In the genomic region with DNA sequence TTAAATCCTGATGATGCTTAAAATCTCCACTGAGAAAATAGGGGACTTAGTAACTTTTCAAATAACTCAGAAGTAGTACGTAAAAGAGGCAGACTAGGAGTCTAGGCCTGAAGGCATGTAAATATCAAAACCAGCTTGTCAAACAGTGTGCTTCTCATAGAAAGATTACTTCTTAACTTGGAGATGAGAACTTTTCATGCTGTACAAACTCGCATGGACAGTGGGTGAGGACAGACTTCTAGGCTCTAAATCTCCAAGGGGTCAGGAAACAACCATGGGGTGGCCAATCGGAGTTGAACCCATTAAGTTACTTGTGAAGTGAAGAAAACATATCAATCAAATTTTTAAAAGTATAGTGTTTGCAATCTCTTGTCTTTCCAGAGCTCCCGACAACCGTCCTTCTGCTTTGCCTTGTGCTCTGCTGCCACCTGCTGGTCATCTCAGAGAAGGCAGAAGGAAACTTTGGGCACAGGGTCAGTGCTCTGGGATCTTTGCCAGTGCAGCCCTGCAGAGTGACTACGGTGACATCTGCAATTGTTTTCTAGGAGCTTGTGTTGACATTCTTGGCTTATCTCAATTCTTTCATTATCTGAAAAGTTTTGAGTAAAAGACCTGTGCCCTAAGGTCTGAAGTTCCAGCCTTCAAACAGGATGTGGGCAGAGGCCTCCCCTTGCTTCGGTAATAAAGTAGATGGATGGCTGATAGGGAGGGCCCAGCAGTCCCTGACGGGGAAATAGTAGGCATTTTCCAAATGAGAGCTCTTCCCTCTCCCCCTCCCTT, we compare ENCODE assay signal across 8 cellular contexts.
DNase-seq lines count a peak whose midpoint lies in the region; ATAC-seq, FAIRE-seq and TF ChIP-seq lines count a peak whose summit lies in the region.

No MANE protein-coding gene starts in this region.

- peak; percentile 93 for ATAC-seq in GM21528 (IDR thresholded peaks at IDR 0.05; ENCODE audit: low FRiP score, unreplicated experiment)

- no peak overlapping the region for H2BK12ac ChIP-seq in neuronal stem cell (ENCODE audit: low read length)

- no peak overlapping the region for H2BK5ac ChIP-seq in neuronal stem cell (ENCODE audit: low read length)

- peak; percentile 79 for TF ChIP-seq CTCF in fibroblast of villous mesenchyme (IDR thresholded peaks at IDR 0.05; ENCODE audit: insufficient read depth, low read depth, low read length)

- no peak overlapping the region for H3K18ac ChIP-seq in neuronal stem cell (ENCODE audit: low read length)

- H3K36me3 ChIP-seq in neuronal stem cell (replicated peaks in 1 of 2; ENCODE audit: control insufficient read depth in 2 of 2, insufficient read depth in 2 of 2, low read length in 2 of 2), result no peaks in the 10 kb centered on the region

- FAIRE-seq in RCC 7860 (lab: Jason Lieb, UNC), result peak; percentile 22

- peaks cover 0 to 2% (median 0%) of the 10 kb centered on the region in 3 experiments for H3K27me3 ChIP-seq in neuronal stem cell (ENCODE audit: control insufficient read depth in 3 of 3, insufficient read depth in 3 of 3, low read depth in 1 of 3, low read length in 3 of 3)

- H3K9me3 ChIP-seq in neuronal stem cell (replicated peaks in 1 of 2; ENCODE audit: control insufficient read depth in 2 of 2, insufficient read depth in 1 of 2, low read depth in 1 of 2, low read length in 2 of 2), result no peaks in the 10 kb centered on the region

- intact Hi-C loops in activated T-helper 1 cell treated with anti-CD3 and anti-CD28 coated beads, Interleukin-12 subunit alpha, Interleukin-12 subunit beta, Interleukin-2, Interleukin-4 antibody, amounts not matched to agents 30 ng/mL and 10 ng/mL and 1 ng/mL, durations not matched to agents 14 hours and 24 hours and 36 hours (cut with micrococcal nuclease), result loop anchor here (1.0 to 10.0 kb wide), 9 partner anchors 256 to 1418 kb away; partner anchors contain the start of gene AK4

- H3K27ac Mint-ChIP-seq in activated T-helper 1 cell treated with anti-CD3 and anti-CD28 coated beads, Interleukin-12 subunit alpha, Interleukin-12 subunit beta, Interleukin-2, Interleukin-4 antibody, amounts not matched to agents 30 ng/mL and 10 ng/mL and 1 ng/mL, durations not matched to agents 14 hours and 24 hours and 36 hours, result no peak overlapping the region

- no peaks in the 10 kb centered on the region for H3K79me1 ChIP-seq in neuronal stem cell (ENCODE audit: low read depth, low read length)

- H3K36me3 Mint-ChIP-seq in activated T-helper 1 cell treated with anti-CD3 and anti-CD28 coated beads, Interleukin-12 subunit alpha, Interleukin-12 subunit beta, Interleukin-2, Interleukin-4 antibody, amounts not matched to agents 30 ng/mL and 10 ng/mL and 1 ng/mL, durations not matched to agents 14 hours and 24 hours and 36 hours (ENCODE audit: low read depth), result no peaks in the 10 kb centered on the region

- H3K4me3 Mint-ChIP-seq in activated T-helper 1 cell treated with anti-CD3 and anti-CD28 coated beads, Interleukin-12 subunit alpha, Interleukin-12 subunit beta, Interleukin-2, Interleukin-4 antibody, amounts not matched to agents 30 ng/mL and 10 ng/mL and 1 ng/mL, durations not matched to agents 14 hours and 24 hours and 36 hours, result no peak overlapping the region

- H3K4ac ChIP-seq in neuronal stem cell (ENCODE audit: low read length), result no peak overlapping the region

- H3K4me1 Mint-ChIP-seq in activated T-helper 1 cell treated with anti-CD3 and anti-CD28 coated beads, Interleukin-12 subunit alpha, Interleukin-12 subunit beta, Interleukin-2, Interleukin-4 antibody, amounts not matched to agents 30 ng/mL and 10 ng/mL and 1 ng/mL, durations not matched to agents 14 hours and 24 hours and 36 hours (ENCODE audit: low read depth), result peaks cover 14% of the 10 kb centered on the region

- no peak overlapping the region for H4K8ac ChIP-seq in neuronal stem cell (ENCODE audit: low read depth, low read length)

- H3K4me1 ChIP-seq in neuronal stem cell (ENCODE audit: control insufficient read depth in 2 of 2, insufficient read depth in 1 of 2, low read depth in 1 of 2, low read length in 2 of 2), result no peaks in the 10 kb centered on the region

- DNase-seq in DMS114 treated with DMSO at 0.1 percent for 48 hours (lab: John Stamatoyannopoulos, UW; ENCODE audit: unreplicated experiment) (peak; percentile 71), KBM-7 (peak; percentile 87), RCC 7860 (ENCODE audit: low spot score) (peak; percentile 53), fibroblast of villous mesenchyme (ENCODE audit: low read depth) (peak; percentile 71), neuronal stem cell (ENCODE audit: low spot score) (peak; percentile 82), stromal cell of bone marrow (ENCODE audit: low read depth) (peak; percentile 45)
- peak; percentile 62 for DNase-seq in activated T-helper 1 cell treated with anti-CD3 and anti-CD28 coated beads, Interleukin-12 subunit alpha, Interleukin-12 subunit beta, Interleukin-2, Interleukin-4 antibody, amounts not matched to agents 30 ng/mL and 10 ng/mL and 1 ng/mL, durations not matched to agents 14 hours and 24 hours and 36 hours (ENCODE audit: low spot score)

- H3K9me3 Mint-ChIP-seq in activated T-helper 1 cell treated with anti-CD3 and anti-CD28 coated beads, Interleukin-12 subunit alpha, Interleukin-12 subunit beta, Interleukin-2, Interleukin-4 antibody, amounts not matched to agents 30 ng/mL and 10 ng/mL and 1 ng/mL, durations not matched to agents 14 hours and 24 hours and 36 hours, result no peaks in the 10 kb centered on the region

- no peak overlapping the region for H3K14ac ChIP-seq in neuronal stem cell (ENCODE audit: low read length)

- H3K4me3 ChIP-seq in fibroblast of villous mesenchyme (ENCODE audit: low read depth, low read length), result no peak overlapping the region
- H3K4me3 ChIP-seq in neuronal stem cell (ENCODE audit: low read length in 2 of 2), result no peak overlapping the region

- H3K9ac ChIP-seq in neuronal stem cell (ENCODE audit: low read depth, low read length, poor library complexity), result no peak overlapping the region

- H3K4me2 ChIP-seq in neuronal stem cell (ENCODE audit: insufficient read depth, low read length, poor library complexity, severe bottlenecking), result no peak overlapping the region

- H2AK5ac ChIP-seq in neuronal stem cell (ENCODE audit: low read depth, low read length), result no peak overlapping the region

- no peak overlapping the region for H3K23ac ChIP-seq in neuronal stem cell (ENCODE audit: low read depth, low read length, poor library complexity)

- no peak overlapping the region for H3K27ac ChIP-seq in neuronal stem cell (replicated peaks; ENCODE audit: low read length)

- H2BK120ac ChIP-seq in neuronal stem cell (ENCODE audit: low read depth, low read length), result no peak overlapping the region

- no peak overlapping the region for H4K91ac ChIP-seq in neuronal stem cell (ENCODE audit: low read depth, low read length, poor library complexity)

- H2BK15ac ChIP-seq in neuronal stem cell (ENCODE audit: low read length), result no peak overlapping the region

- H2AFZ ChIP-seq in neuronal stem cell (ENCODE audit: low read length), result peak overlapping the region; percentile 45

- in situ Hi-C loops in KBM-7 (cut with MboI; ENCODE audit: low pct_unique_long_range_greater_than_20kb, low sequenced_read_pairs), result loop anchor here (25.0 kb wide), 1 partner anchor 450 kb away; no protein-coding TSS in a partner anchor

- WGBS in neuronal stem cell (ENCODE audit: extremely low coverage in 2 of 2, insufficient read length in 2 of 2, insufficient replicate concordance in 1 of 2), 2 donors, result no CpG with 5 or more reads among the region's 8 CpGs

- H3K27me3 Mint-ChIP-seq in activated T-helper 1 cell treated with anti-CD3 and anti-CD28 coated beads, Interleukin-12 subunit alpha, Interleukin-12 subunit beta, Interleukin-2, Interleukin-4 antibody, amounts not matched to agents 30 ng/mL and 10 ng/mL and 1 ng/mL, durations not matched to agents 14 hours and 24 hours and 36 hours (ENCODE audit: insufficient read depth), result peaks cover 22% of the 10 kb centered on the region
